ENCODE assay signal across 8 cellular contexts in genomic region chr12:70241845-70242244, GRCh38. TPM values are rescaled to one million over a fixed set of nuclear protein-coding genes. Genes with fewer than 3 reads are reported as not detected.
DNase-seq lines count a peak whose midpoint lies in the region; ATAC-seq and TF ChIP-seq lines count a peak whose summit lies in the region.

No MANE protein-coding gene starts in this region.

- peaks cover 7% of the 10 kb centered on the region; the same call in 1 of the 2 replicates for H3K9me3 ChIP-seq in BLaER1
- H3K9me3 ChIP-seq in KOPT-K1 (ENCODE audit: insufficient read depth, low read length, poor library complexity, severe bottlenecking): peaks cover 6% of the 10 kb centered on the region
- H3K9me3 ChIP-seq in mucosa of stomach (ENCODE audit: control insufficient read depth, low read length): no peaks in the 10 kb centered on the region

- peak overlapping the region; percentile 98 for H3K27ac ChIP-seq in BLaER1
- peak overlapping the region; percentile 95 for H3K27ac ChIP-seq in KOPT-K1 (ENCODE audit: low read depth, low read length, poor library complexity, severe bottlenecking)

- H3K4me2 ChIP-seq in BLaER1: peak overlapping the region; percentile 75

- no peak overlapping the region for H3K9ac ChIP-seq in BLaER1
- H3K9ac ChIP-seq in mucosa of stomach (ENCODE audit: low read length): no peak overlapping the region

- H4K20me1 ChIP-seq in BLaER1: peaks cover 32% of the 10 kb centered on the region

- ATAC-seq in HG03520 (IDR thresholded peaks at IDR 0.05; ENCODE audit: unreplicated experiment) (no peak), left colon (no peak)

- H3K27me3 ChIP-seq in BLaER1 (no peaks in the 10 kb centered on the region), mucosa of stomach (ENCODE audit: control insufficient read depth, insufficient read depth, low read length) (no peaks in the 10 kb centered on the region)

- no peak for TF ChIP-seq CTCF in cardiac fibroblast (IDR thresholded peaks at IDR 0.05; ENCODE audit: low read depth, low read length)

- DNase-seq in cardiac fibroblast (ENCODE audit: low read depth in 2 of 2) (peak in 1 of 2 donors; percentile 15), HT-29 (ENCODE audit: low spot score) (no peak), hippocampal formation (lab: John Stamatoyannopoulos, UW) (no peak), left colon (no peak)

- intact Hi-C loops in left colon (cut with DNase I, micrococcal nuclease): no loop called here

- H3K4me1 ChIP-seq in BLaER1 (peaks cover 47% of the 10 kb centered on the region), mucosa of stomach (ENCODE audit: control insufficient read depth, insufficient read depth, low read length) (peaks cover 17% of the 10 kb centered on the region)

- H3K36me3 ChIP-seq in BLaER1: peaks cover 24% of the 10 kb centered on the region
- peaks cover 51% of the 10 kb centered on the region for H3K36me3 ChIP-seq in KOPT-K1 (ENCODE audit: insufficient read depth, low read length)
- H3K36me3 ChIP-seq in mucosa of stomach (ENCODE audit: control insufficient read depth, insufficient read depth, low read length): no peaks in the 10 kb centered on the region

- H3K4me3 ChIP-seq in BLaER1: peak overlapping the region; percentile 90
- H3K4me3 ChIP-seq in cardiac fibroblast (replicated peaks in 1 of 2; ENCODE audit: low read depth in 2 of 2, low read length in 2 of 2): peak overlapping the region; percentile 86 to 92
- peak overlapping the region; percentile 89 for H3K4me3 ChIP-seq in mucosa of stomach (ENCODE audit: low read length)

RNA-seq across cellular contexts. Expression of gene CNOT2, which starts 1.4 kb away (rescaled TPM):
- 67.2 and 91.4 TPM in 2 replicates for total RNA-seq in HT-29 (2014; rRNA removed; shearing (Covaris generic))
- 10 to 100 TPM; 78.2 to 78.3 TPM for total RNA-seq in left colon
